35 cellular contexts compared by ENCODE assay signal in genomic region chr5:103842936-103843335, GRCh38.
"Had no signal": no experiment of that assay in that cellular context is flagged by ENCODE, and none has a peak within 500 bp of the region (broad histone marks: within the 10 kb centered on the region; RNA-seq: fewer than 3 reads in every experiment).

No MANE protein-coding gene starts in this region.

- H3K4me3 ChIP-seq: MG63 had no signal

- H3K36me3 ChIP-seq: MG63 had no signal

- DNase-seq: Karpas-422, Kasumi-1, MG63, MM.1S, MV-4-11, NCI-H1048, NCI-H1092, NCI-H1092 treated with DMSO at 0.1 percent for 48 hours, NCI-H1105, NCI-H1105 treated with DMSO at 0.1 percent for 48 hours, NCI-H1417, NCI-H1417 treated with DMSO at 0.1 percent for 48 hours, NCI-H1436, NCI-H1436 treated with DMSO at 0.1 percent for 48 hours, NCI-H146, NCI-H1694, NCI-H1694 treated with DMSO at 0.1 percent for 48 hours, NCI-H187, NCI-H187 treated with DMSO at 0.1 percent for 48 hours, NCI-H1930, NCI-H2029, NCI-H2029 treated with DMSO at 0.1 percent for 48 hours, NCI-H2081 treated with DMSO at 0.1 percent for 48 hours, NCI-H2107, NCI-H2171, NCI-H2171 treated with DMSO at 0.1 percent for 48 hours, NCI-H2227 treated with DMSO at 0.1 percent for 48 hours, NCI-H345, NCI-H446, NCI-H446 treated with DMSO at 0.1 percent for 48 hours, NCI-H510A, NCI-H510A treated with DMSO at 0.1 percent for 48 hours, NCI-H524, NCI-H524 treated with DMSO at 0.1 percent for 48 hours, NCI-H526 had no signal

- H3K9me3 ChIP-seq: MG63 had no signal

- H3K27me3 ChIP-seq: MG63 had no signal
